ENCODE assay signal across 27 cellular contexts in the genomic region with DNA sequence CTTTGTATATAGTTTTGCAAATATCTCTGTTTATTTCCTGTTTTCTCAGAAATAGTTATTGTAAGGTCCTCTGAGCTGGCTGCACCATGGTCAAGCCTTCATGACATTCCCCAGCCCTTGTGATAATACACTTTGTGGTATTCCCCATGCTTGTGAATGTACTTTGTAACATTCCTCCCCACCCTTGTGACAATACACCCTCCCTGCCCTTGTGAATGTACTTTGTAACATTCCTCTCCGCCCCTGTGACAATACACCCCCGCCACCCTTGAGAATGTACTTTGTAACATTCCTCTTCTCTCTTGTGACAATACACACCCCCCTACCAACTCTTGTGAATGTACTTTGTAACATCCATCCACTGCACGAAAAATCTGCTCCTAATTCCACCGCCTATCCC.
"Had no signal": no experiment of that assay in that cellular context is flagged by ENCODE, and none has a peak within 500 bp of the region (broad histone marks: within the 10 kb centered on the region; RNA-seq: fewer than 3 reads in every experiment).

No MANE protein-coding gene starts in this region.

- H3K36me3 ChIP-seq: esophagus squamous epithelium, right atrium auricular region, spleen, transverse colon, uterus had no signal

- DNase-seq: activated CD4-positive, alpha-beta T cell treated with anti-CD3 and anti-CD28 coated beads for 36 hours; activated CD4-positive, CD25-positive, alpha-beta regulatory T cell; activated CD8-positive, alpha-beta memory T cell treated with anti-CD3 and anti-CD28 coated beads, Interleukin-2, amount 10 ng/mL, durations not matched to agents 7 days and 5 days; activated CD8-positive, alpha-beta T cell treated with anti-CD3 and anti-CD28 coated beads, Interleukin-2, amount 10 ng/mL, durations not matched to agents 7 days and 5 days; activated naive CD4-positive, alpha-beta T cell; activated T-cell treated with anti-CD3 and anti-CD28 coated beads, Interleukin-2, amount 50 U/mL, for 72 hours; anterior cingulate cortex; body of pancreas; dermis blood vessel endothelial cell; effector CD4-positive, alpha-beta T cell; esophagus squamous epithelium; foreskin melanocyte; left cardiac atrium; left ventricle myocardium superior; naive B cell; occipital lobe; spleen; stimulated activated CD4-positive, alpha-beta T cell treated with anti-CD3 and anti-CD28 coated beads, Interleukin-2, amount 100 ng/mL, for 48 hours; stimulated activated naive CD4-positive, alpha-beta T cell treated with Interleukin-2 at 50 U/mL for 16 hours; T-helper 1 cell; transverse colon; uterus had no signal

- H3K9me3 ChIP-seq: body of pancreas, uterus had no signal

- ATAC-seq: activated CD4-positive, alpha-beta T cell treated with anti-CD3 and anti-CD28 coated beads for 36 hours; activated CD8-positive, alpha-beta memory T cell treated with anti-CD3 and anti-CD28 coated beads, Interleukin-2, amount 10 ng/mL, durations not matched to agents 7 days and 5 days; activated CD8-positive, alpha-beta T cell treated with anti-CD3 and anti-CD28 coated beads, Interleukin-2, amount 10 ng/mL, durations not matched to agents 7 days and 5 days; activated T-cell treated with anti-CD3 and anti-CD28 coated beads, Interleukin-2, amount 50 U/mL, for 72 hours; body of pancreas; left cardiac atrium; left ventricle myocardium superior had no signal

- H3K27ac ChIP-seq: body of pancreas, epithelial cell of prostate, esophagus squamous epithelium, right atrium auricular region, spleen, transverse colon, uterus had no signal

- H3K4me3 ChIP-seq: body of pancreas, esophagus squamous epithelium, right atrium auricular region, spleen, transverse colon, uterus had no signal

- FAIRE-seq: colon, endometrium, keratinocyte had no signal

- H3K4me1 ChIP-seq: body of pancreas, esophagus squamous epithelium, right atrium auricular region, spleen, transverse colon, uterus had no signal

- H3K27me3 ChIP-seq: body of pancreas, esophagus squamous epithelium, right atrium auricular region, spleen, transverse colon, uterus had no signal
